In the genomic region with DNA sequence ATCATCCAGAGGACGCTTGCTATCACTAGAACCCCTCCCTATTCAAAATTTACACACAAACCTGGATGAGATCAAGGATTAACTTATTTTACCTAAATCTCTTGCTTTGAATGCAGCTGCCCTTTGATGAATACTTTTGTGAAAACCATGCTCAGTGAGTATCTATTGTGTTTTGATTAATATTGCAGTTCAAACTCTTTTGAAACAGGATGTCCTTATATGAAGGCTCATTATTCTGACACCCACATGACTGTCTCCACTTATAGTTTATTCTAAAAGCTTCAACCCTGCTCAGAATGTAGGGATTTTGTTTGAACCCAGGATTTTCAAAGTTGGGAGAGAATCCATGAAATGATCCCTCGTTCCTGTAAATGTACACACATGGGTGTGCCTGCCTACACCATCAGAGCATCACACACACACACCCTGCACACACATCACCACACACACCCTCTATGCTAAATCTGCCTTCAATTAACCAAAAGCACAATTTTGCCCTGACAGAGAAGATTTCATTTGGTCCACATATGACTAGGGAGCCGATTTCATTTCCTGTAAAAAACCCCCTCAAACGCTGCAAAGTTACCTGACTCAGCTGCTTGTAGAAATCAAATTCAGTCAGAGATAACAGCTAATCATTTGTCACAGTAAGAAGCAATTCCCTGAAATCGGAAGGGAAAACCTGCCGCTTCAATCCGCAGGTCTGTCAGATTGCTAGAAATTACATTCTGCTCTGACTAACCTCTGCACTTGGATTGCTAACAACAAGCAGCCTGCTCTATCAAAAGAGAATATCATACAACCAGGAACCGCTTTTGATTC, we compare ENCODE assay signal across 9 cellular contexts.
DNase-seq lines count a peak whose midpoint lies in the region; ATAC-seq, FAIRE-seq and TF ChIP-seq lines count a peak whose summit lies in the region.
"Had no signal": no experiment of that assay in that cellular context is flagged by ENCODE, and none has a peak within 500 bp of the region (broad histone marks: within the 10 kb centered on the region; RNA-seq: fewer than 3 reads in every experiment).

No MANE protein-coding gene starts in this region.

- intact Hi-C loops in kidney (cut with DNase I): no loop called here
- intact Hi-C loops in upper lobe of right lung (cut with DNase I): no loop called here

- TF ChIP-seq CTCF in kidney (IDR thresholded peaks at IDR 0.05; ENCODE audit: borderline replicate concordance, extremely low read depth, insufficient read depth) (no peak), upper lobe of right lung (IDR thresholded peaks at IDR 0.05) (no peak)

- peak; percentile 14 for DNase-seq in stimulated activated CD4-positive, alpha-beta T cell treated with anti-CD3 and anti-CD28 coated beads, Interleukin-15, amount 100 ng/mL, for 24 hours
- no peak for DNase-seq in stimulated activated CD4-positive, alpha-beta T cell treated with anti-CD3 and anti-CD28 coated beads, Interleukin-2, amount 100 ng/mL, for 48 hours
- no peak for DNase-seq in SK-N-MC (ENCODE audit: low read depth, low spot score)
- no peak for DNase-seq in kidney
- DNase-seq in upper lobe of right lung: no peak
- no peak for DNase-seq in NCI-H226
- DNase-seq in NCI-H2081 (lab: John Stamatoyannopoulos, UW): no peak
- no peak for DNase-seq in foreskin melanocyte
- DNase-seq: DMS 273 treated with DMSO at 0.1 percent for 48 hours had no signal

- H3K4me1 ChIP-seq in kidney (ENCODE audit: control insufficient read depth in 1 of 2, insufficient read depth in 1 of 2, low read depth in 1 of 2, low read length in 2 of 2) (peaks cover 8 to 12% of the 10 kb centered on the region in 2 donors), upper lobe of right lung (peaks cover 49% of the 10 kb centered on the region)

- no peaks in the 10 kb centered on the region for H3K9me3 ChIP-seq in SK-N-MC (ENCODE audit: low read depth, low read length)
- no peaks in the 10 kb centered on the region for H3K9me3 ChIP-seq in kidney (ENCODE audit: control insufficient read depth in 1 of 2, low read length in 2 of 2)
- no peaks in the 10 kb centered on the region for H3K9me3 ChIP-seq in upper lobe of right lung

- H3K27ac ChIP-seq in SK-N-MC (peak overlapping the region; percentile 78), kidney (ENCODE audit: low read depth in 2 of 2, low read length in 2 of 2) (peak overlapping the region in 1 of 2 donors; percentile 63), upper lobe of right lung (peak overlapping the region; percentile 1)

- H3K4me3 ChIP-seq in SK-N-MC: peak overlapping the region; percentile 36; the same call in 1 of the 2 replicates
- peak overlapping the region; percentile 2 to 26 for H3K4me3 ChIP-seq in kidney (ENCODE audit: low read length in 2 of 2)
- no peak overlapping the region for H3K4me3 ChIP-seq in upper lobe of right lung

- FAIRE-seq in kidney (lab: Jason Lieb, UNC): no peak

- ATAC-seq in upper lobe of right lung: no peak

- H3K9ac ChIP-seq in SK-N-MC (ENCODE audit: insufficient read length) (peak overlapping the region; percentile 18), kidney (ENCODE audit: low read length in 2 of 2) (peak overlapping the region in 1 of 2 donors; percentile 8)

- peaks cover 43% of the 10 kb centered on the region for H3K36me3 ChIP-seq in SK-N-MC (ENCODE audit: insufficient read depth, low read length)
- no peaks in the 10 kb centered on the region for H3K36me3 ChIP-seq in kidney (ENCODE audit: control insufficient read depth in 1 of 2, insufficient read depth in 2 of 2, low read length in 2 of 2)
- no peaks in the 10 kb centered on the region for H3K36me3 ChIP-seq in upper lobe of right lung

- H3K27me3 ChIP-seq in upper lobe of right lung: no peaks in the 10 kb centered on the region
